ENCODE assay signal across 30 cellular contexts in genomic region chr7:55276896-55277295, GRCh38.
"Had no signal": no experiment of that assay in that cellular context is flagged by ENCODE, and none has a peak within 500 bp of the region (broad histone marks: within the 10 kb centered on the region; RNA-seq: fewer than 3 reads in every experiment).

No MANE protein-coding gene starts in this region.

- H3K9me3 Mint-ChIP-seq: natural killer cell; nephron; neural progenitor cell; stimulated activated memory B cell treated with anti-CD40 and anti-IgM and Interleukin-4, amounts not matched to agents 10 μg/mL and 1 μg/mL and 100 μg/mL, for 72 hours; stimulated activated naive CD8-positive, alpha-beta T cell treated with anti-CD3 and anti-CD28 coated beads, Interleukin-15, amount 100 ng/mL, for 72 hours; type B pancreatic cell had no signal

- H3K27ac Mint-ChIP-seq: naive thymus-derived CD4-positive, alpha-beta T cell; natural killer cell; nephron; neural progenitor cell; stimulated activated memory B cell treated with anti-CD40 and anti-IgM and Interleukin-4, amounts not matched to agents 10 μg/mL and 1 μg/mL and 100 μg/mL, for 72 hours; type B pancreatic cell had no signal

- H3K4me3 Mint-ChIP-seq: naive thymus-derived CD4-positive, alpha-beta T cell; natural killer cell; nephron; neural progenitor cell; stimulated activated memory B cell treated with anti-CD40 and anti-IgM and Interleukin-4, amounts not matched to agents 10 μg/mL and 1 μg/mL and 100 μg/mL, for 72 hours; stimulated activated naive CD8-positive, alpha-beta T cell treated with anti-CD3 and anti-CD28 coated beads, Interleukin-15, amount 100 ng/mL, for 72 hours; type B pancreatic cell had no signal

- H3K36me3 Mint-ChIP-seq: naive thymus-derived CD4-positive, alpha-beta T cell; natural killer cell; neural progenitor cell; stimulated activated memory B cell treated with anti-CD40 and anti-IgM and Interleukin-4, amounts not matched to agents 10 μg/mL and 1 μg/mL and 100 μg/mL, for 72 hours; type B pancreatic cell had no signal

- H2AFZ ChIP-seq: neural progenitor cell had no signal

- ATAC-seq: naive thymus-derived CD4-positive, alpha-beta T cell; natural killer cell; pancreas; psoas muscle; right cardiac atrium; sciatic nerve; stimulated activated memory B cell treated with anti-CD40 and anti-IgM and Interleukin-4, amounts not matched to agents 10 μg/mL and 1 μg/mL and 100 μg/mL, for 72 hours; stimulated activated naive CD8-positive, alpha-beta T cell treated with anti-CD3 and anti-CD28 coated beads, Interleukin-15, amount 100 ng/mL, for 72 hours; stimulated activated naive CD8-positive, alpha-beta T cell treated with anti-CD3 and anti-CD28 coated beads, Interleukin-15, Interleukin-2, amounts not matched to agents 100 U/mL and 50 U/mL, for 24 hours; upper lobe of right lung had no signal

- H3K27ac ChIP-seq: neural progenitor cell, neutrophil, pancreas, psoas muscle, skin epidermis, spleen, suprapubic skin, testis, tibial artery, transverse colon, upper lobe of right lung, uterus had no signal

- H3K36me3 ChIP-seq: neural progenitor cell, neutrophil, pancreas, spleen, suprapubic skin, tibial artery, transverse colon, upper lobe of right lung, uterus had no signal

- DNase-seq: naive thymus-derived CD4-positive, alpha-beta T cell; natural killer cell; nucleus accumbens; pancreas; psoas muscle; right cardiac atrium; spleen; stimulated activated CD4-positive, alpha-beta T cell treated with anti-CD3 and anti-CD28 coated beads, Interleukin-12 subunit alpha, Interleukin-12 subunit beta, amount 100 ng/mL, for 4 hours; stimulated activated CD4-positive, alpha-beta T cell treated with anti-CD3 and anti-CD28 coated beads, Interleukin-1b, Interleukin-23, amount 100 ng/mL, for 48 hours; stimulated activated CD4-positive, alpha-beta T cell treated with anti-CD3 and anti-CD28 coated beads, Interleukin-4, amount 100 ng/mL, for 1 hour; stimulated activated CD4-positive, alpha-beta T cell treated with anti-CD3 and anti-CD28 coated beads, Interleukin-4, amount 100 ng/mL, for 4 hours; stimulated activated CD8-positive, alpha-beta memory T cell treated with anti-CD3 and anti-CD28 coated beads, Interleukin-4, amount 100 ng/mL, for 48 hours; stimulated activated naive CD4-positive, alpha-beta T cell; stimulated activated naive CD8-positive, alpha-beta T cell treated with anti-CD3 and anti-CD28 coated beads, Interleukin-15, amount 100 ng/mL, for 72 hours; stimulated activated naive CD8-positive, alpha-beta T cell treated with anti-CD3 and anti-CD28 coated beads, Interleukin-15, Interleukin-2, amounts not matched to agents 100 U/mL and 50 U/mL, for 24 hours; substantia nigra; testis; tibial artery; transverse colon; upper lobe of right lung; uterus had no signal

- H3K27me3 ChIP-seq: neural progenitor cell, neutrophil, pancreas, suprapubic skin, testis, transverse colon, upper lobe of right lung, uterus had no signal

- H3K4me2 ChIP-seq: neural progenitor cell, smooth muscle cell had no signal

- H3K4me1 ChIP-seq: neural progenitor cell, pancreas, psoas muscle, suprapubic skin, tibial artery, transverse colon, upper lobe of right lung, uterus had no signal

- H3K4me3 ChIP-seq: neural progenitor cell, pancreas, psoas muscle, skin epidermis, smooth muscle cell, spleen, suprapubic skin, testis, tibial artery, transverse colon, upper lobe of right lung, uterus had no signal

- H3K9me3 ChIP-seq: neutrophil, pancreas, psoas muscle, spleen, suprapubic skin, testis, tibial artery, transverse colon, upper lobe of right lung, uterus had no signal
